In genomic region chr9:12935714-12936113, GRCh38 we compare ENCODE assay signal across 15 cellular contexts.
DNase-seq lines count a peak whose midpoint lies in the region; ATAC-seq and FAIRE-seq lines count a peak whose summit lies in the region.
"Had no signal": no experiment of that assay in that cellular context is flagged by ENCODE, and none has a peak within 500 bp of the region (broad histone marks: within the 10 kb centered on the region; RNA-seq: fewer than 3 reads in every experiment).

No MANE protein-coding gene starts in this region.

- peak; percentile 93 for FAIRE-seq in A204.1 (lab: Jason Lieb, UNC)
- FAIRE-seq: GM12878, HTR-8/SVneo had no signal

- no peak overlapping the region for H3K27ac Mint-ChIP-seq in activated naive CD4-positive, alpha-beta T cell treated with anti-CD3 and anti-CD28 coated beads, Interleukin-2, amount 50 U/mL, for 72 hours
- H3K27ac Mint-ChIP-seq: memory B cell had no signal

- H3K36me3 Mint-ChIP-seq in activated naive CD4-positive, alpha-beta T cell treated with anti-CD3 and anti-CD28 coated beads, Interleukin-2, amount 50 U/mL, for 72 hours = no peaks in the 10 kb centered on the region
- H3K36me3 Mint-ChIP-seq: memory B cell had no signal

- no peak for ATAC-seq in HG02870 (IDR thresholded peaks at IDR 0.05; ENCODE audit: unreplicated experiment)
- no peak for ATAC-seq in activated naive CD4-positive, alpha-beta T cell treated with anti-CD3 and anti-CD28 coated beads, Interleukin-2, amount 50 U/mL, for 72 hours

- peaks cover 3 to 9% of the 10 kb centered on the region in 2 donors for H3K9me3 Mint-ChIP-seq in activated naive CD4-positive, alpha-beta T cell treated with anti-CD3 and anti-CD28 coated beads, Interleukin-2, amount 50 U/mL, for 72 hours

- DNase-seq in LHCN-M2 (ENCODE audit: low read depth) (peak; percentile 13), dermis blood vessel endothelial cell (peak; percentile 62), iris pigment epithelial cell (ENCODE audit: low read depth) (peak; percentile 95), T-helper 9 cell (no peak), T-helper 2 cell (no peak)
- DNase-seq in activated naive CD4-positive, alpha-beta T cell treated with anti-CD3 and anti-CD28 coated beads, Interleukin-2, amount 50 U/mL, for 72 hours (ENCODE audit: low spot score in 2 of 2) = no peak
- DNase-seq: activated effector memory CD4-positive, alpha-beta T cell treated with anti-CD3 and anti-CD28 coated beads, Interleukin-2, amount 50 U/mL, for 16 hours; NCI-H2227 treated with DMSO at 0.1 percent for 48 hours; retina; stimulated activated CD4-positive, alpha-beta T cell treated with anti-CD3 and anti-CD28 coated beads, Interleukin-1b, Interleukin-23, amount 100 ng/mL, for 48 hours had no signal

Comparison
In these comparisons a context has a peak if more than half of its experiments do, and no peak if none do; other contexts are left out.
1. DNase-seq: peak in LHCN-M2 (single experiment), dermis blood vessel endothelial cell (single experiment) and iris pigment epithelial cell (single experiment); none in T-helper 9 cell (single experiment), T-helper 2 cell (0 of 5) and activated naive CD4-positive, alpha-beta T cell treated with anti-CD3 and anti-CD28 coated beads, Interleukin-2, amount 50 U/mL, for 72 hours (0 of 2).